8 cellular contexts compared by ENCODE assay signal in genomic region chr15:44853304-44853950, GRCh38.
DNase-seq lines count a peak whose midpoint lies in the region; ATAC-seq, FAIRE-seq and TF ChIP-seq lines count a peak whose summit lies in the region.
"Not testable (repeated sequence)": the region's sequence is repeated elsewhere in the genome, so short reads cannot be mapped to it uniquely, and the experiment has no call there.

No MANE protein-coding gene starts in this region.

- TF ChIP-seq CTCF in LNCAP (IDR thresholded peaks at IDR 0.05) = peak; percentile 97

- not testable (repeated sequence) for H3K4me3 Mint-ChIP-seq in naive B cell

- FAIRE-seq in RCC 7860 (lab: Jason Lieb, UNC) = not testable (repeated sequence)

- in situ Hi-C loops in Caki2 (cut with HindIII; ENCODE audit: low pct_unique_long_range_greater_than_20kb, low sequenced_read_pairs) = not testable (repeated sequence)

- peak; percentile 58 for ATAC-seq in GM21423 (IDR thresholded peaks at IDR 0.05; ENCODE audit: unreplicated experiment)
- peak; percentile 76 to 88 for ATAC-seq in naive B cell (ENCODE audit: low read depth in 2 of 2)

- H3K27ac Mint-ChIP-seq in naive B cell = not testable (repeated sequence)

- not testable (repeated sequence) for H3K36me3 Mint-ChIP-seq in naive B cell

- H3K27me3 Mint-ChIP-seq in naive B cell = not testable (repeated sequence)

- DNase-seq in Caki2 (ENCODE audit: low read depth) (peak; percentile 79), RCC 7860 (ENCODE audit: low spot score) (peak; percentile 44), erythroblast (lab: John Stamatoyannopoulos, UW) (peak; percentile 61 to 75), naive B cell (peak; percentile 51)
- peak; percentile 86 for DNase-seq in activated CD8-positive, alpha-beta memory T cell treated with anti-CD3 and anti-CD28 coated beads, Interleukin-2, amount 50 U/mL, for 48 hours
- peak; percentile 37 to 42 for DNase-seq in stimulated activated CD8-positive, alpha-beta memory T cell treated with anti-CD3 and anti-CD28 coated beads, Interleukin-7, amount 100 ng/mL, for 1 hour (ENCODE audit: low read depth in 2 of 2)

- not testable (repeated sequence) for H3K9me3 Mint-ChIP-seq in naive B cell

- TF ChIP-seq POLR2A in erythroblast (IDR thresholded peaks at IDR 0.05; ENCODE audit: low read length) = not testable (repeated sequence)

- H3K4me1 Mint-ChIP-seq in naive B cell = not testable (repeated sequence)

Comparison
In these comparisons a context has a peak if more than half of its experiments do, and no peak if none do; other contexts are left out.
1. Peak in every context shown above with its lines: DNase-seq and ATAC-seq.